24 cellular contexts compared by ENCODE assay signal in the genomic region with DNA sequence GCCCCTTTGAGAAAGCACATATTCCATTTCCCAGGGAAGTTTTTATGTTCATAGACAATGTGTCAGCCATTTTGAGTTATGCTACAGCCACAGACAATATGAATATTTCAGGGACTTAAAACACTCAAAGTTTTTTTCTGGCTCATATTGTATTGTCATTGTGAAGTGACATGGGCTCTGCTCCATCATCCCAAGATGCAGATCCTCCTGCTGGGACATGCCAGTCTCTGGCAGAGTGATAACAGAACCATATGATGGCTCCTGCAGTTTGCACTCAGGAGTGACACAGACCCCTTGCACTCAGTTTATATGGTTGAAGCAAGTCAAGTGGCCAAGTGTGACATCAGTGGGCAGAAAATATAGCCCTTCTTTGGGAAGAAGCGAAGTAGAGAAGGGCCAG.
"Had no signal": no experiment of that assay in that cellular context is flagged by ENCODE, and none has a peak within 500 bp of the region (broad histone marks: within the 10 kb centered on the region; RNA-seq: fewer than 3 reads in every experiment).

No MANE protein-coding gene starts in this region.

- H3K36me3 ChIP-seq: colonic mucosa, esophagus muscularis mucosa, esophagus squamous epithelium, gastrocnemius medialis, gastroesophageal sphincter, heart left ventricle, heart right ventricle had no signal

- H3K9me3 ChIP-seq: colonic mucosa, esophagus muscularis mucosa, esophagus squamous epithelium, gastrocnemius medialis, gastroesophageal sphincter, heart left ventricle, heart right ventricle had no signal

- H3K27ac ChIP-seq: colonic mucosa, coronary artery, dorsolateral prefrontal cortex, epithelial cell of prostate, esophagus muscularis mucosa, esophagus squamous epithelium, foreskin keratinocyte, gastrocnemius medialis, gastroesophageal sphincter, heart left ventricle, heart right ventricle had no signal

- H3K27me3 ChIP-seq: colonic mucosa, dorsolateral prefrontal cortex, esophagus muscularis mucosa, esophagus squamous epithelium, foreskin keratinocyte, gastrocnemius medialis, gastroesophageal sphincter, heart left ventricle, heart right ventricle had no signal

- H3K4me3 ChIP-seq: colonic mucosa, coronary artery, dorsolateral prefrontal cortex, esophagus muscularis mucosa, esophagus squamous epithelium, gastrocnemius medialis, gastroesophageal sphincter, heart left ventricle, heart right ventricle had no signal

- ATAC-seq: effector memory CD8-positive, alpha-beta T cell; esophagus mucosa; foreskin keratinocyte; gastrocnemius medialis; gastroesophageal sphincter; heart left ventricle; heart right ventricle had no signal

- DNase-seq: colonic mucosa; cortex of kidney; dermis blood vessel endothelial cell; dorsolateral prefrontal cortex; effector CD4-positive, alpha-beta T cell; effector CD8-positive, alpha-beta T cell; effector memory CD4-positive, alpha-beta T cell; effector memory CD8-positive, alpha-beta T cell; endodermal cell; erythroblast; esophagus squamous epithelium; foreskin fibroblast; foreskin keratinocyte; foreskin melanocyte; gastrocnemius medialis; glutamatergic neuron; head of caudate nucleus; heart left ventricle; heart right ventricle had no signal

- H3K4me1 ChIP-seq: colonic mucosa, esophagus muscularis mucosa, esophagus squamous epithelium, gastrocnemius medialis, gastroesophageal sphincter, heart left ventricle, heart right ventricle had no signal
